Comparison of ENCODE assay signal across 10 cellular contexts in the genomic region with DNA sequence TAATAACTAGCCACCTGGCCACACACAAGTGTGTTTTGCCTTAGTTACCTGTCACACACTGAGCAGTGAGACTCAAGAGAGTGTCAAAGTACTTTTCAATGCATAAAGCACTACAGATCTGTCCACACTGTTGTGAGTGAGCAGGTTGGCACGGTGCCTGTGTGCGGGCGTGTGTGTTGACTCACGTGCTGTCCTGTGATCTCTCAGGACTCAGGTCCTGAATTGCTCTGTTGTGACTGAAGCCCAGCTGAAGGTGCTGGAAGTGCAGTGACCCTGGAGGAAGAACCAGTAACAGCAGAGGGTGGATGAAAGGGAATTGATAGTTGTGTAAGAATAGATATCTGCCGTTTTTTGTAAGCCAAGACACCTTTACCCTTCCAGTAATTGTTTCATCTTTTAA. TPM values are rescaled to one million over a fixed set of nuclear protein-coding genes. Genes with fewer than 3 reads are reported as not detected.
DNase-seq lines count a peak whose midpoint lies in the region; ATAC-seq and TF ChIP-seq lines count a peak whose summit lies in the region.
"Had no signal": no experiment of that assay in that cellular context is flagged by ENCODE, and none has a peak within 500 bp of the region (broad histone marks: within the 10 kb centered on the region; RNA-seq: fewer than 3 reads in every experiment).

No MANE protein-coding gene starts in this region.

- peak; percentile 42 for DNase-seq in activated T-cell treated with anti-CD3 and anti-CD28 coated beads, Interleukin-2, amount 50 U/mL, for 24 hours
- DNase-seq in activated T-cell treated with anti-CD3 and anti-CD28 coated beads, Interleukin-2, amount 50 U/mL, for 1 hour: no peak
- DNase-seq in T-cell (no peak), right cardiac atrium (peak; percentile 64 to 90 (median 85)), testis (peak; percentile 33), GM13977 (ENCODE audit: low spot score) (no peak), ecto neural progenitor cell (ENCODE audit: low spot score) (no peak)
- DNase-seq in T-helper 2 cell treated with Interferon-gamma antibody and Interleukin-4, amounts not matched to agents 5 μg/mL and 100 μg/mL, for 36 hours (ENCODE audit: low spot score): no peak

- H3K4me3 ChIP-seq in right cardiac atrium (ENCODE audit: low read length) (no peak overlapping the region), testis (no peak overlapping the region)
- H3K4me3 ChIP-seq: SK-N-MC had no signal

- in situ Hi-C loops in GM13977 (cut with MboI; ENCODE audit: low pct_unique_long_range_greater_than_20kb, low sequenced_read_pairs, unreplicated experiment): no loop called here

- H3K27me3 ChIP-seq in right cardiac atrium (ENCODE audit: control insufficient read depth, insufficient read depth): no peaks in the 10 kb centered on the region
- no peaks in the 10 kb centered on the region for H3K27me3 ChIP-seq in testis

- peak in 3 of 4 experiments; percentile 17 to 52 (median 24) for ATAC-seq in T-cell (replicated peaks in 1 of 4)
- peak; percentile 89 to 92 for ATAC-seq in right cardiac atrium

- no peaks in the 10 kb centered on the region for H3K4me1 ChIP-seq in right cardiac atrium (ENCODE audit: control insufficient read depth, insufficient read depth, low read length)
- no peaks in the 10 kb centered on the region for H3K4me1 ChIP-seq in testis

- no peak overlapping the region for H3K27ac Mint-ChIP-seq in activated T-cell treated with anti-CD3 and anti-CD28 coated beads, Interleukin-2, amount 50 U/mL, for 24 hours
- H3K27ac Mint-ChIP-seq in T-cell: no peak overlapping the region
- no peak overlapping the region for H3K27ac Mint-ChIP-seq in T-helper 2 cell treated with Interferon-gamma antibody and Interleukin-4, amounts not matched to agents 5 μg/mL and 100 μg/mL, for 36 hours
- H3K27ac Mint-ChIP-seq: memory B cell had no signal

- no peak overlapping the region for H3K27ac ChIP-seq in right cardiac atrium (ENCODE audit: low read length)
- H3K27ac ChIP-seq in testis: no peak overlapping the region
- H3K27ac ChIP-seq: SK-N-MC had no signal

- H3K36me3 Mint-ChIP-seq in activated T-cell treated with anti-CD3 and anti-CD28 coated beads, Interleukin-2, amount 50 U/mL, for 24 hours (ENCODE audit: low read depth): peaks cover 6% of the 10 kb centered on the region
- peaks cover 10% of the 10 kb centered on the region for H3K36me3 Mint-ChIP-seq in T-cell
- H3K36me3 Mint-ChIP-seq in T-helper 2 cell treated with Interferon-gamma antibody and Interleukin-4, amounts not matched to agents 5 μg/mL and 100 μg/mL, for 36 hours (ENCODE audit: low read depth): no peaks in the 10 kb centered on the region
- H3K36me3 Mint-ChIP-seq: memory B cell had no signal

- TF ChIP-seq POLR2A in testis (IDR thresholded peaks at IDR 0.05): no peak

- WGBS in right cardiac atrium: 30% methylated on average over 5 of the region's 5 CpGs
- 45 to 48% methylated on average over 5 of the region's 5 CpGs for WGBS in testis, 2 donors

- H3K9me3 ChIP-seq in right cardiac atrium (ENCODE audit: control insufficient read depth, low read length) (no peaks in the 10 kb centered on the region), testis (no peaks in the 10 kb centered on the region)

- no peak for TF ChIP-seq CTCF in testis (IDR thresholded peaks at IDR 0.05)
- no peak for TF ChIP-seq CTCF in GM13977 (IDR thresholded peaks at IDR 0.05; ENCODE audit: extremely low read depth, insufficient read depth, missing control alignments)

- peaks cover 17% of the 10 kb centered on the region for H3K4me1 Mint-ChIP-seq in activated T-cell treated with anti-CD3 and anti-CD28 coated beads, Interleukin-2, amount 50 U/mL, for 24 hours (ENCODE audit: low read depth)
- H3K4me1 Mint-ChIP-seq in T-cell: peaks cover 15 to 26% (median 22%) of the 10 kb centered on the region in 3 donors
- peaks cover 1% of the 10 kb centered on the region for H3K4me1 Mint-ChIP-seq in T-helper 2 cell treated with Interferon-gamma antibody and Interleukin-4, amounts not matched to agents 5 μg/mL and 100 μg/mL, for 36 hours (ENCODE audit: low read depth)
- H3K4me1 Mint-ChIP-seq: memory B cell had no signal

- H3K27me3 Mint-ChIP-seq in activated T-cell treated with anti-CD3 and anti-CD28 coated beads, Interleukin-2, amount 50 U/mL, for 24 hours: no peaks in the 10 kb centered on the region
- peaks cover 0 to 3% of the 10 kb centered on the region in 2 donors for H3K27me3 Mint-ChIP-seq in T-cell
- no peaks in the 10 kb centered on the region for H3K27me3 Mint-ChIP-seq in T-helper 2 cell treated with Interferon-gamma antibody and Interleukin-4, amounts not matched to agents 5 μg/mL and 100 μg/mL, for 36 hours (ENCODE audit: low read depth)

- CTCF ChIA-PET in T-cell (lab: Charles Lee): no interaction called here

- POLR2A ChIA-PET in T-cell (lab: Charles Lee): no interaction called here

- intact Hi-C loops in right cardiac atrium (cut with DNase I) (no loop called here), testis (cut with DNase I; ENCODE audit: low total_unique reads) (no loop called here)

- H3K4me3 Mint-ChIP-seq in activated T-cell treated with anti-CD3 and anti-CD28 coated beads, Interleukin-2, amount 50 U/mL, for 24 hours: no peak overlapping the region
- H3K4me3 Mint-ChIP-seq in T-cell: peak overlapping the region in 1 of 3 donors; percentile 18
- no peak overlapping the region for H3K4me3 Mint-ChIP-seq in T-helper 2 cell treated with Interferon-gamma antibody and Interleukin-4, amounts not matched to agents 5 μg/mL and 100 μg/mL, for 36 hours
- H3K4me3 Mint-ChIP-seq: memory B cell had no signal

- H3K9me3 Mint-ChIP-seq in activated T-cell treated with anti-CD3 and anti-CD28 coated beads, Interleukin-2, amount 50 U/mL, for 24 hours: peaks cover 11% of the 10 kb centered on the region
- peaks cover 6 to 10% (median 9%) of the 10 kb centered on the region in 3 donors for H3K9me3 Mint-ChIP-seq in T-cell
- H3K9me3 Mint-ChIP-seq in T-helper 2 cell treated with Interferon-gamma antibody and Interleukin-4, amounts not matched to agents 5 μg/mL and 100 μg/mL, for 36 hours: peaks cover 5% of the 10 kb centered on the region

- no peaks in the 10 kb centered on the region for H3K36me3 ChIP-seq in testis (ENCODE audit: low read depth, missing control alignments)

RNA-seq across cellular contexts. Expression of a gene that starts 18.3 kb away (rescaled TPM):
- total RNA-seq in T-cell (10 to 100 TPM; 10.2 to 16.5 (median 14.3) TPM), right cardiac atrium (10 to 100 TPM in 1 of 4 donors, 1 to 10 TPM in 3; 5.0 to 11.3 (median 5.4) TPM), testis (10 to 100 TPM; 12.0 to 16.9 TPM)
- polyA plus RNA-seq in right cardiac atrium (2.2 TPM), testis (ENCODE audit: insufficient read depth, low read depth, low replicate concordance) (9.0 TPM)

Comparison
In these comparisons a context has a peak if more than half of its experiments do, and no peak if none do; other contexts are left out.
1. DNase-seq: peak in activated T-cell treated with anti-CD3 and anti-CD28 coated beads, Interleukin-2, amount 50 U/mL, for 24 hours (single experiment), right cardiac atrium (3 of 3) and testis (single experiment); none in activated T-cell treated with anti-CD3 and anti-CD28 coated beads, Interleukin-2, amount 50 U/mL, for 1 hour (single experiment), T-cell (0 of 34), GM13977 (single experiment), ecto neural progenitor cell (single experiment) and T-helper 2 cell treated with Interferon-gamma antibody and Interleukin-4, amounts not matched to agents 5 μg/mL and 100 μg/mL, for 36 hours (single experiment).